Comparison of ENCODE assay signal across 3 cellular contexts in genomic region chrX:20294284-20294683, GRCh38.
"Had no signal": no experiment of that assay in that cellular context is flagged by ENCODE, and none has a peak within 500 bp of the region (broad histone marks: within the 10 kb centered on the region; RNA-seq: fewer than 3 reads in every experiment).

No MANE protein-coding gene starts in this region.

- DNase-seq: GDM1, GF-D8 had no signal

- ATAC-seq: GM12878 had no signal

- H3K4me3 ChIP-seq: GM12878 had no signal
